8 cellular contexts compared by ENCODE assay signal in genomic region chr10:68954904-68955303, GRCh38. TPM values are rescaled to one million over a fixed set of nuclear protein-coding genes. Genes with fewer than 3 reads are reported as not detected.
A peak's percentile ranks its signal among the peaks of the same experiment; 100 is the strongest.
DNase-seq lines count a peak whose midpoint lies in the region; TF ChIP-seq lines count a peak whose summit lies in the region.

No MANE protein-coding gene starts in this region.

- H3K4me1 Mint-ChIP-seq in MCF 10A (ENCODE audit: insufficient read depth, unreplicated experiment), result peaks cover 5% of the 10 kb centered on the region

- H3K9me3 Mint-ChIP-seq in MCF 10A (ENCODE audit: unreplicated experiment), result no peaks in the 10 kb centered on the region

- H3K4me1 ChIP-seq in breast epithelium (no peaks in the 10 kb centered on the region), SJCRH30 (no peaks in the 10 kb centered on the region), esophagus muscularis mucosa (peaks cover 19 to 38% (median 32%) of the 10 kb centered on the region in 4 donors), spleen (peaks cover 18 to 45% (median 39%) of the 10 kb centered on the region in 6 donors), esophagus squamous epithelium (peaks cover 0 to 39% (median 17%) of the 10 kb centered on the region in 3 donors)

- H3K4me3 ChIP-seq in breast epithelium (peak overlapping the region in 1 of 3 donors; percentile 90), SJCRH30 (peak overlapping the region; percentile 86), esophagus muscularis mucosa (peak overlapping the region in 3 of 4 donors; percentile 73 to 94 (median 87)), spleen (peak overlapping the region in 7 of 8 donors; percentile 95 to 100 (median 100)), esophagus squamous epithelium (peak overlapping the region in 1 of 4 donors; percentile 100)

- H3K27ac Mint-ChIP-seq in MCF 10A (ENCODE audit: low read depth, unreplicated experiment), result peak overlapping the region; percentile 100

- no peaks in the 10 kb centered on the region for H3K36me3 ChIP-seq in breast epithelium
- peaks cover 14% of the 10 kb centered on the region for H3K36me3 ChIP-seq in SJCRH30
- H3K36me3 ChIP-seq in esophagus muscularis mucosa, result peaks cover under 1 to 27% (median 14%) of the 10 kb centered on the region in 4 donors
- peaks cover 0 to 28% (median 3%) of the 10 kb centered on the region in 6 donors for H3K36me3 ChIP-seq in spleen
- peaks cover 0 to 33% (median 0%) of the 10 kb centered on the region in 3 donors for H3K36me3 ChIP-seq in esophagus squamous epithelium

- no peak for TF ChIP-seq EP300 in esophagus muscularis mucosa (IDR thresholded peaks at IDR 0.05)

- no peak for TF ChIP-seq CTCF in MCF 10A (IDR thresholded peaks at IDR 0.05; ENCODE audit: unreplicated experiment)
- no peak for TF ChIP-seq CTCF in breast epithelium (IDR thresholded peaks at IDR 0.05)
- no peak for TF ChIP-seq CTCF in esophagus muscularis mucosa (IDR thresholded peaks at IDR 0.05)
- TF ChIP-seq CTCF in spleen (IDR thresholded peaks at IDR 0.05 in 8 of 11, conservative IDR thresholded peaks at IDR 0.05 in 3 of 11), result no peak
- no peak for TF ChIP-seq CTCF in esophagus squamous epithelium (IDR thresholded peaks at IDR 0.05)

- peak overlapping the region; percentile 100 for H3K4me3 Mint-ChIP-seq in MCF 10A (ENCODE audit: unreplicated experiment)

- peak overlapping the region in 1 of 2 donors; percentile 88 for H3K27ac ChIP-seq in breast epithelium
- H3K27ac ChIP-seq in SJCRH30, result no peak overlapping the region
- peak overlapping the region in 1 of 4 donors; percentile 92 for H3K27ac ChIP-seq in esophagus muscularis mucosa (replicated peaks in 1 of 4)
- peak overlapping the region in 7 of 8 donors; percentile 67 to 99 (median 97) for H3K27ac ChIP-seq in spleen
- peak overlapping the region in 1 of 4 donors; percentile 98 for H3K27ac ChIP-seq in esophagus squamous epithelium

- peaks cover 33% of the 10 kb centered on the region for H3K36me3 Mint-ChIP-seq in MCF 10A (ENCODE audit: insufficient read depth, unreplicated experiment)

- TF ChIP-seq POLR2A in breast epithelium (IDR thresholded peaks at IDR 0.05) (no peak), esophagus muscularis mucosa (IDR thresholded peaks at IDR 0.05; ENCODE audit: low read depth) (no peak), spleen (IDR thresholded peaks at IDR 0.05) (no peak), esophagus squamous epithelium (IDR thresholded peaks at IDR 0.05) (no peak)

- no peaks in the 10 kb centered on the region for H3K9me3 ChIP-seq in breast epithelium
- no peaks in the 10 kb centered on the region for H3K9me3 ChIP-seq in SJCRH30 (replicated peaks)
- no peaks in the 10 kb centered on the region for H3K9me3 ChIP-seq in esophagus muscularis mucosa
- H3K9me3 ChIP-seq in spleen, result no peaks in the 10 kb centered on the region
- H3K9me3 ChIP-seq in esophagus squamous epithelium, result no peaks in the 10 kb centered on the region

- POLR2A ChIA-PET in MCF 10A (lab: Yijun Ruan, JAX), result interaction anchor here (0.7 to 4.9 kb wide), 13 partner anchors 8 to 622 kb away, joined by 3 to 38 read pairs (median 5); partner anchors contain the start of genes CCAR1, DDX50, HNRNPH3 and KIFBP

- DNase-seq in MCF 10A (ENCODE audit: unreplicated experiment) (no peak), breast epithelium (ENCODE audit: low spot score in 2 of 2) (no peak), SJCRH30 (no peak), esophagus muscularis mucosa (ENCODE audit: extremely low spot score) (no peak), spleen (no peak), SK-N-DZ (ENCODE audit: low spot score) (no peak), esophagus squamous epithelium (lab: John Stamatoyannopoulos, UW) (no peak), NCI-H2171 treated with DMSO at 0.1 percent for 48 hours (lab: John Stamatoyannopoulos, UW) (no peak)

- intact Hi-C loops in MCF 10A (cut with micrococcal nuclease) (loop anchor here (1.0 kb wide), 1 partner anchor 138 kb away; no protein-coding TSS in a partner anchor), breast epithelium (cut with DNase I; ENCODE audit: low total_unique reads) (no loop called here), esophagus muscularis mucosa (cut with DNase I) (no loop called here), spleen (cut with DNase I; ENCODE audit: low total_unique reads) (no loop called here), esophagus squamous epithelium (cut with DNase I) (no loop called here)

- BruUV-seq in MCF 10A (replicated peaks; lab: Mats Ljungman, UMichigan), result no TSS peak

- CTCF ChIA-PET in MCF 10A (lab: Yijun Ruan, JAX), result interaction anchor here (0.6 to 2.1 kb wide), 8 partner anchors 13 to 1341 kb away, joined by 3 to 12 read pairs (median 5); no protein-coding TSS in a partner anchor

- WGBS in esophagus muscularis mucosa, result 91% methylated on average over 12 of the region's 12 CpGs
- WGBS in spleen, 5 donors, result 84 to 92% (median 91%) methylated on average over 12 of the region's 12 CpGs
- WGBS in esophagus squamous epithelium, 2 donors, result 88 to 93% methylated on average over 12 of the region's 12 CpGs

- H3K27me3 ChIP-seq in breast epithelium (no peaks in the 10 kb centered on the region), SJCRH30 (no peaks in the 10 kb centered on the region), esophagus muscularis mucosa (no peaks in the 10 kb centered on the region), spleen (replicated peaks in 1 of 7) (no peaks in the 10 kb centered on the region), esophagus squamous epithelium (no peaks in the 10 kb centered on the region)

- no peaks in the 10 kb centered on the region for H3K27me3 Mint-ChIP-seq in MCF 10A (ENCODE audit: insufficient read depth, unreplicated experiment)

RNA-seq across cellular contexts. Expression of gene DDX21, which starts 1.1 kb away (rescaled TPM):
- total RNA-seq in MCF 10A (2022) (144 and 216 TPM in 2 replicates), breast epithelium (10 to 100 TPM; 52.6 to 83.9 (median 66.7) TPM), esophagus muscularis mucosa (10 to 100 TPM; 26.5 to 98.9 (median 30.8) TPM), spleen (10 to 100 TPM; 37.6 to 70.0 (median 56.6) TPM), esophagus squamous epithelium (100 to 1,000 TPM in 1 of 4 donors, 10 to 100 TPM in 3; 39.2 to 112 (median 84.0) TPM)
- 91.2 and 96.9 TPM in 2 replicates for total RNA-seq in SJCRH30 (2014; rRNA removed; shearing (Covaris generic))
- polyA plus RNA-seq in spleen, result 10 to 100 TPM; 15.7 to 23.8 (median 22.1) TPM
- 108 and 112 TPM in 2 replicates for polyA plus RNA-seq in SK-N-DZ (2014; cell fraction: cytosol; rRNA removed)
- polyA plus RNA-seq in SK-N-DZ (2014; cell fraction: nucleus; rRNA removed), result 62.8 and 68.6 TPM in 2 replicates

RNA-seq across cellular contexts. Expression of gene KIFBP, which starts 33.7 kb away (rescaled TPM):
- total RNA-seq in MCF 10A (2022) (20.9 and 23.2 TPM in 2 replicates), breast epithelium (10 to 100 TPM; 28.2 to 37.9 (median 29.1) TPM), esophagus muscularis mucosa (10 to 100 TPM; 29.1 to 46.8 (median 38.2) TPM), spleen (10 to 100 TPM; 12.3 to 20.1 (median 18.2) TPM), esophagus squamous epithelium (10 to 100 TPM; 15.5 to 31.0 (median 16.4) TPM)
- total RNA-seq in SJCRH30 (2014; rRNA removed; shearing (Covaris generic)), result 18.0 and 21.9 TPM in 2 replicates
- polyA plus RNA-seq in spleen, result 10 to 100 TPM in 1 of 3 donors, 1 to 10 TPM in 2; 7.3 to 10.7 (median 8.1) TPM
- polyA plus RNA-seq in SK-N-DZ (2014; cell fraction: cytosol; rRNA removed), result 35.0 and 39.4 TPM in 2 replicates
- polyA plus RNA-seq in SK-N-DZ (2014; cell fraction: nucleus; rRNA removed), result 21.9 and 33.6 TPM in 2 replicates

RNA-seq across cellular contexts. Expression of gene DDX50, which starts 53.8 kb away (rescaled TPM):
- 50.1 and 66.3 TPM in 2 replicates for total RNA-seq in MCF 10A (2022)
- 10 to 100 TPM; 40.3 to 50.2 (median 43.9) TPM for total RNA-seq in breast epithelium
- total RNA-seq in SJCRH30 (2014; rRNA removed; shearing (Covaris generic)), result 47.4 and 48.2 TPM in 2 replicates
- total RNA-seq in esophagus muscularis mucosa, result 10 to 100 TPM; 33.0 to 49.6 (median 47.4) TPM
- total RNA-seq in spleen, result 10 to 100 TPM; 23.7 to 33.6 (median 29.6) TPM
- 10 to 100 TPM; 19.2 to 28.8 (median 22.4) TPM for polyA plus RNA-seq in spleen
- polyA plus RNA-seq in SK-N-DZ (2014; cell fraction: cytosol; rRNA removed), result 92.9 and 93.9 TPM in 2 replicates
- 33.0 and 52.1 TPM in 2 replicates for polyA plus RNA-seq in SK-N-DZ (2014; cell fraction: nucleus; rRNA removed)
- total RNA-seq in esophagus squamous epithelium, result 10 to 100 TPM in 3 of 4 donors, 1 to 10 TPM in 1; 6.5 to 40.6 (median 24.6) TPM
